In genomic region chr3:187807086-187807862, GRCh38 we compare ENCODE assay signal across 12 cellular contexts.
A peak's percentile ranks its signal among the peaks of the same experiment; 100 is the strongest.
DNase-seq lines count a peak whose midpoint lies in the region; ATAC-seq, FAIRE-seq and TF ChIP-seq lines count a peak whose summit lies in the region.
"Had no signal": no experiment of that assay in that cellular context is flagged by ENCODE, and none has a peak within 500 bp of the region (broad histone marks: within the 10 kb centered on the region; RNA-seq: fewer than 3 reads in every experiment).

No MANE protein-coding gene starts in this region.

- TF ChIP-seq CTCF in foreskin fibroblast (IDR thresholded peaks at IDR 0.05; ENCODE audit: low read depth, low read length) = no peak
- no peak for TF ChIP-seq CTCF in pancreas (IDR thresholded peaks at IDR 0.05)

- H3K27ac Mint-ChIP-seq in activated CD4-positive, alpha-beta memory T cell treated with anti-CD3 and anti-CD28 coated beads, Interleukin-2, amount 10 ng/mL, durations not matched to agents 7 days and 5 days = peak overlapping the region; percentile 53

- H3K9me3 Mint-ChIP-seq in activated CD4-positive, alpha-beta memory T cell treated with anti-CD3 and anti-CD28 coated beads, Interleukin-2, amount 10 ng/mL, durations not matched to agents 7 days and 5 days = peaks cover 7% of the 10 kb centered on the region

- CTCF ChIA-PET in activated CD4-positive, alpha-beta memory T cell treated with anti-CD3 and anti-CD28 coated beads, Interleukin-2, amount 10 ng/mL, durations not matched to agents 7 days and 5 days (lab: Charles Lee) = interaction anchor here (0.9 kb wide), 1 partner anchor 9 kb away, joined by 3 read pairs; no protein-coding TSS in a partner anchor

- H3K36me3 ChIP-seq in pancreas = no peaks in the 10 kb centered on the region
- H3K36me3 ChIP-seq: BE2C, gastroesophageal sphincter had no signal

- H3K27me3 ChIP-seq in pancreas = no peaks in the 10 kb centered on the region
- H3K27me3 ChIP-seq: BE2C, gastroesophageal sphincter had no signal

- H3K4me3 Mint-ChIP-seq in activated CD4-positive, alpha-beta memory T cell treated with anti-CD3 and anti-CD28 coated beads, Interleukin-2, amount 10 ng/mL, durations not matched to agents 7 days and 5 days = no peak overlapping the region

- no peaks in the 10 kb centered on the region for H3K9me3 ChIP-seq in pancreas
- H3K9me3 ChIP-seq: BE2C, gastroesophageal sphincter had no signal

- H3K27me3 Mint-ChIP-seq in activated CD4-positive, alpha-beta memory T cell treated with anti-CD3 and anti-CD28 coated beads, Interleukin-2, amount 10 ng/mL, durations not matched to agents 7 days and 5 days = no peaks in the 10 kb centered on the region

- POLR2A ChIA-PET in activated CD4-positive, alpha-beta memory T cell treated with anti-CD3 and anti-CD28 coated beads, Interleukin-2, amount 10 ng/mL, durations not matched to agents 7 days and 5 days (lab: Charles Lee) = interaction anchor here (0.9 to 3.7 kb wide), 3 partner anchors 9 to 61 kb away, joined by 3 to 14 read pairs (median 9); partner anchors contain the start of gene BCL6

- H3K4me1 Mint-ChIP-seq in activated CD4-positive, alpha-beta memory T cell treated with anti-CD3 and anti-CD28 coated beads, Interleukin-2, amount 10 ng/mL, durations not matched to agents 7 days and 5 days = peaks cover 60% of the 10 kb centered on the region

- FAIRE-seq in pancreas (lab: Jason Lieb, UNC) = no peak

- H3K4me3 ChIP-seq in foreskin fibroblast (ENCODE audit: low read depth in 1 of 2, low read length in 2 of 2) (no peak overlapping the region), pancreas (no peak overlapping the region)
- H3K4me3 ChIP-seq: gastroesophageal sphincter had no signal

- peaks cover 21% of the 10 kb centered on the region for H3K36me3 Mint-ChIP-seq in activated CD4-positive, alpha-beta memory T cell treated with anti-CD3 and anti-CD28 coated beads, Interleukin-2, amount 10 ng/mL, durations not matched to agents 7 days and 5 days (ENCODE audit: low read depth)

- no peak for ATAC-seq in pancreas
- ATAC-seq: gastroesophageal sphincter had no signal

- H3K27ac ChIP-seq in pancreas = no peak overlapping the region
- H3K27ac ChIP-seq: gastroesophageal sphincter had no signal

- DNase-seq in activated effector memory CD4-positive, alpha-beta T cell treated with anti-CD3 and anti-CD28 coated beads, Interleukin-2, amount 50 U/mL, for 16 hours = peak; percentile 77
- DNase-seq in activated effector memory CD4-positive, alpha-beta T cell treated with Interleukin-2 at 50 U/mL for 16 hours = no peak
- DNase-seq in activated CD4-positive, alpha-beta memory T cell treated with anti-CD3 and anti-CD28 coated beads, Interleukin-2, amount 10 ng/mL, durations not matched to agents 7 days and 5 days = no peak
- DNase-seq in foreskin fibroblast = peak; percentile 48 to 68
- DNase-seq in stromal cell of bone marrow (ENCODE audit: low read depth) = peak; percentile 52
- no peak for DNase-seq in A172 (ENCODE audit: low spot score)
- DNase-seq in pancreas = no peak
- no peak for DNase-seq in dedifferentiated amniotic fluid mesenchymal stem cell (ENCODE audit: extremely low spot score)
- DNase-seq: BE2C, H7, NCI-H345 had no signal

- 89 to 90% methylated on average over 3 of the region's 3 CpGs for WGBS in pancreas, 2 donors

- peaks cover 0 to 20% (median 6%) of the 10 kb centered on the region in 3 donors for H3K4me1 ChIP-seq in pancreas
- H3K4me1 ChIP-seq: BE2C had no signal

- intact Hi-C loops in pancreas (cut with DNase I) = no loop called here

Comparison
In these comparisons a context has a peak if more than half of its experiments do, and no peak if none do; other contexts are left out.
1. DNase-seq: peak in activated effector memory CD4-positive, alpha-beta T cell treated with anti-CD3 and anti-CD28 coated beads, Interleukin-2, amount 50 U/mL, for 16 hours (single experiment), foreskin fibroblast (2 of 2) and stromal cell of bone marrow (single experiment); none in activated effector memory CD4-positive, alpha-beta T cell treated with Interleukin-2 at 50 U/mL for 16 hours (single experiment), activated CD4-positive, alpha-beta memory T cell treated with anti-CD3 and anti-CD28 coated beads, Interleukin-2, amount 10 ng/mL, durations not matched to agents 7 days and 5 days (single experiment), A172 (single experiment), pancreas (0 of 6) and dedifferentiated amniotic fluid mesenchymal stem cell (single experiment).